Comparison of ENCODE assay signal across 18 cellular contexts in the genomic region with DNA sequence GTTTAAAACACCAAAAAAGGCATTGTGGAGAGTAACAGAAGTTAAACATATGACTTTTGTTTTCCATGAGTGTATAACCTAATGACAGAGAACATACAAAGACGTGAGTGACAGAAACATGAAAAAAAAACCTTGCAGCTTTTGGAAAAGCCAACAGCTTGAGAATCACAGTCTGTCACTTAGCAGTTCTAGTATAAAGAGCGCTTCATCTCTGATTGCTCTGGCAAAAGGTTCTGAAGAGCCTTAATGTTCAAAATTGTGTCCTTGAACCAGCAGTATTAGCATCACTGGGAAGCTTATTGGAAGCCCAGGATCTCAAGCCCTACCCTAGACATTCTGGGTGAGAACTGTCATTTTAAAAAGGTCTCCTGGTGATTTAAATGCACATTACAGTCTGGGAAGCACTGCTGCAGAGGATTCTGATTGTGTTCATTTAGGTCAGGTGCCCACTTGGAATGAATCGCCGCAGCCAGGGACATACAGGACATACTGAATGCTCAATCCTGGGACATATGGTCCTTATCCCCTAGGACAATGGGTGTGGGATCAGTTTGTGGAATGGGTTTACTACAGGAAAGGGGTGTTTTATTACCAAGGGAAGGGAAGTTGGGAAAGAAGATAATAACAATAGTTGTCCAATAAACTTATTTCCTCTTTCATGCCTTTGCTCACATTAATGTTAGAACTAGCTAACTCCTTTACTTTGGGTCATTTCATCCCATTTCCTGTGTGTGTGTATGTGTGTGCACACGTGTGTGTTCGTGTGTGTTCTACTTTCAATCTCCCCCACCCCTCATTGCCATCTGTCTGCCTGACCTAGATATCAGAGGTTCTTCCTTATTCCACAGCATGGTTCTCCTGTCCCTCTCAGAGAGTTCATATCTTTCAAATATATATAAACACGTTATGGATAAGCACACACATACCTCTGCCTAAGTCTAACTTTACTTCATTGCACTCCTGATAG. TPM values are rescaled to one million over a fixed set of nuclear protein-coding genes. Genes with fewer than 3 reads are reported as not detected.
"Had no signal": no experiment of that assay in that cellular context is flagged by ENCODE, and none has a peak within 500 bp of the region (broad histone marks: within the 10 kb centered on the region; RNA-seq: fewer than 3 reads in every experiment).

No MANE protein-coding gene starts in this region.

- H3K9me3 ChIP-seq: upper lobe of right lung had no signal

- H3K36me3 ChIP-seq: ascending aorta, pancreas, spleen, thoracic aorta, upper lobe of right lung had no signal

- ATAC-seq: activated CD4-positive, CD25-positive, alpha-beta regulatory T cell treated with anti-CD3 and anti-CD28 coated beads, Interleukin-2, amount 50 U/mL, for 24 hours; activated T-cell treated with anti-CD3 and anti-CD28 coated beads, Interleukin-2, amount 50 U/mL, for 4 hours; foreskin keratinocyte; mucosa of descending colon; pancreas; stimulated activated naive B cell treated with anti-CD40 and anti-IgM and Interleukin-4, amounts not matched to agents 10 μg/mL and 1 μg/mL and 100 μg/mL, for 72 hours; upper lobe of right lung had no signal

- DNase-seq: activated CD4-positive, alpha-beta T cell treated with anti-CD3 and anti-CD28 coated beads, Interleukin-2, amount 10 ng/mL, durations not matched to agents 7 days and 5 days; activated CD8-positive, alpha-beta memory T cell treated with anti-CD3 and anti-CD28 coated beads, Interleukin-2, amount 50 U/mL, for 4 hours; activated effector memory CD4-positive, alpha-beta T cell treated with Interleukin-2 at 50 U/mL for 16 hours; activated naive CD4-positive, alpha-beta T cell treated with anti-CD3 and anti-CD28 coated beads, Interleukin-2, amount 10 ng/mL, durations not matched to agents 7 days and 5 days; activated T-cell treated with anti-CD3 and anti-CD28 coated beads, Interleukin-2, amount 50 U/mL, for 4 hours; foreskin keratinocyte; kidney; mesenchymal stem cell; mucosa of descending colon; naive B cell; pancreas; spleen; stimulated activated naive B cell treated with anti-CD40 and anti-IgM and Interleukin-4, amounts not matched to agents 10 μg/mL and 1 μg/mL and 100 μg/mL, for 72 hours; upper lobe of right lung had no signal

- H3K4me3 ChIP-seq: ascending aorta, dorsolateral prefrontal cortex, mucosa of descending colon, pancreas, spleen, thoracic aorta, upper lobe of right lung had no signal

- H3K27ac ChIP-seq: ascending aorta, foreskin keratinocyte, pancreas, spleen, thoracic aorta, upper lobe of right lung had no signal

- H3K4me1 ChIP-seq: ascending aorta, foreskin keratinocyte, pancreas, spleen, upper lobe of right lung had no signal

- H3K27me3 ChIP-seq: ascending aorta, dorsolateral prefrontal cortex, foreskin keratinocyte, pancreas, spleen, upper lobe of right lung had no signal

RNA-seq across cellular contexts. Expression of gene LRRC49, which starts 55.0 kb away (rescaled TPM):
- total RNA-seq: activated CD4-positive, alpha-beta T cell treated with anti-CD3 and anti-CD28 coated beads, Interleukin-2, amount 10 ng/mL, durations not matched to agents 7 days and 5 days; activated T-cell treated with anti-CD3 and anti-CD28 coated beads, Interleukin-2, amount 50 U/mL, for 4 hours had no signal

RNA-seq across cellular contexts. Expression of gene THAP10, which starts 55.4 kb away (rescaled TPM):
- total RNA-seq: activated CD4-positive, alpha-beta T cell treated with anti-CD3 and anti-CD28 coated beads, Interleukin-2, amount 10 ng/mL, durations not matched to agents 7 days and 5 days; activated T-cell treated with anti-CD3 and anti-CD28 coated beads, Interleukin-2, amount 50 U/mL, for 4 hours had no signal
